In the genomic region with DNA sequence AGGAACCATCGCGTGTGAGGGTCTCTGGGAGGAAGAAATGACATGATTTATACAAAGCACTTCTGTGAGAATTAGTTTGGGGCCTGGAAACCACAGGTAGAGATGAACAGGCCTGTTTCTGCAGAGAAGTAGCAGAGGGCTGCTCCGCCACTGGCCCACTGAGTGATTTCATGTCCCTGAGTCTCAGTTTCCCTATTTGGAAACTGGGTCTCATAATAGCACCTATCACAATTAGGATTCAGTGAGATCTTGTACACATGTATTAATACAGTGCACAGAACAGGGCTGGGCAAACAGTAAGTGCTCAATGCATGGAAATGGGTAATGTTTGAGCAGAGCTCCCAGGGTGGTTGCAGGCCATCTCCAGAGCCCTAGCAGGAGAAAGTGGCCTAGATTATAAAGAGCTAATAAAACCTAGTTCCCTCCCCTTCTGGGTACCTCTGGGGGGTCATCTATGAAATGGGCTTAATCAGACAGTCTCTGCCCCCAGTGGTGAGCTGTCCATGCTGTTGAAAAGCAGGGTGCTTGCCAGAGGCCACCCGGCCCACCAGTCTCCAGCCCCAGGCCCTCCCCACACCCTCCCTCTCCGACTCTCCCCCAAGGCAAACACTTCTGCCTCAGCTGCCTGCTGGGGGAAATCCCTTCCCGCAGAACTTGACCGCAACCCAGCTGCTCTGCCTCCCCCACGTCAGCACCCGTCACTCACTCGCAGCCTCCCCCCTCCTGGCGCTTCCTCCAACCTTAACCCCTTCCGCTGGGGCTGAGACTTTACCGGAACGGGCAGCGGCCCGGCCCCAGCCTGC, we compare ENCODE assay signal across 1 cellular context.
TF ChIP-seq lines count a peak whose summit lies in the region.

No MANE protein-coding gene starts in this region.

TF ChIP-seq in HepG2, 621 proteins besides CTCF, POLR2A, EP300 and RAD21 (continues in another document):
- TF ChIP-seq ZNF746 (CRISPR knock-in tag; IDR thresholded peaks at IDR 0.05) (peak; percentile 85), HNRNPLL (IDR thresholded peaks at IDR 0.05; ENCODE audit: low read depth, low read length, poor library complexity, severe bottlenecking) (peak; percentile 18), ZNF652 (CRISPR knock-in tag; IDR thresholded peaks at IDR 0.05; ENCODE audit: borderline replicate concordance, low read depth) (peak; percentile 93), ZSCAN21 (CRISPR knock-in tag; IDR thresholded peaks at IDR 0.05; ENCODE audit: borderline replicate concordance) (peak; percentile 54; the same call in 1 of the 2 replicates), ZNF7 (CRISPR knock-in tag; IDR thresholded peaks at IDR 0.05) (no peak), RBM39 (IDR thresholded peaks at IDR 0.05; ENCODE audit: low read depth, low read length, poor library complexity, severe bottlenecking) (no peak), HMG20A (CRISPR knock-in tag; IDR thresholded peaks at IDR 0.05; ENCODE audit: borderline replicate concordance) (no peak), BHLHE40 (IDR thresholded peaks at IDR 0.05; ENCODE audit: low read length) (no peak), ZNF781 (CRISPR knock-in tag; IDR thresholded peaks at IDR 0.05; ENCODE audit: borderline replicate concordance, not compliant biosample characterization) (no peak), ZSCAN25 (CRISPR knock-in tag; IDR thresholded peaks at IDR 0.05) (peak; percentile 52; the same call in 1 of the 2 replicates), TBP (CRISPR knock-in tag; IDR thresholded peaks at IDR 0.05) (no peak), ZNF30 (CRISPR knock-in tag; IDR thresholded peaks at IDR 0.05) (no peak), ZNF773 (CRISPR knock-in tag; IDR thresholded peaks at IDR 0.05; ENCODE audit: borderline replicate concordance) (no peak), MIXL1 (CRISPR knock-in tag; IDR thresholded peaks at IDR 0.05) (no peak), IRF2 (CRISPR knock-in tag; IDR thresholded peaks at IDR 0.05) (no peak), NFKB2 (CRISPR knock-in tag; IDR thresholded peaks at IDR 0.05; ENCODE audit: borderline replicate concordance) (no peak), ZNF839 (CRISPR knock-in tag; IDR thresholded peaks at IDR 0.05; ENCODE audit: borderline replicate concordance) (no peak)
- TF ChIP-seq, protein P1, sequence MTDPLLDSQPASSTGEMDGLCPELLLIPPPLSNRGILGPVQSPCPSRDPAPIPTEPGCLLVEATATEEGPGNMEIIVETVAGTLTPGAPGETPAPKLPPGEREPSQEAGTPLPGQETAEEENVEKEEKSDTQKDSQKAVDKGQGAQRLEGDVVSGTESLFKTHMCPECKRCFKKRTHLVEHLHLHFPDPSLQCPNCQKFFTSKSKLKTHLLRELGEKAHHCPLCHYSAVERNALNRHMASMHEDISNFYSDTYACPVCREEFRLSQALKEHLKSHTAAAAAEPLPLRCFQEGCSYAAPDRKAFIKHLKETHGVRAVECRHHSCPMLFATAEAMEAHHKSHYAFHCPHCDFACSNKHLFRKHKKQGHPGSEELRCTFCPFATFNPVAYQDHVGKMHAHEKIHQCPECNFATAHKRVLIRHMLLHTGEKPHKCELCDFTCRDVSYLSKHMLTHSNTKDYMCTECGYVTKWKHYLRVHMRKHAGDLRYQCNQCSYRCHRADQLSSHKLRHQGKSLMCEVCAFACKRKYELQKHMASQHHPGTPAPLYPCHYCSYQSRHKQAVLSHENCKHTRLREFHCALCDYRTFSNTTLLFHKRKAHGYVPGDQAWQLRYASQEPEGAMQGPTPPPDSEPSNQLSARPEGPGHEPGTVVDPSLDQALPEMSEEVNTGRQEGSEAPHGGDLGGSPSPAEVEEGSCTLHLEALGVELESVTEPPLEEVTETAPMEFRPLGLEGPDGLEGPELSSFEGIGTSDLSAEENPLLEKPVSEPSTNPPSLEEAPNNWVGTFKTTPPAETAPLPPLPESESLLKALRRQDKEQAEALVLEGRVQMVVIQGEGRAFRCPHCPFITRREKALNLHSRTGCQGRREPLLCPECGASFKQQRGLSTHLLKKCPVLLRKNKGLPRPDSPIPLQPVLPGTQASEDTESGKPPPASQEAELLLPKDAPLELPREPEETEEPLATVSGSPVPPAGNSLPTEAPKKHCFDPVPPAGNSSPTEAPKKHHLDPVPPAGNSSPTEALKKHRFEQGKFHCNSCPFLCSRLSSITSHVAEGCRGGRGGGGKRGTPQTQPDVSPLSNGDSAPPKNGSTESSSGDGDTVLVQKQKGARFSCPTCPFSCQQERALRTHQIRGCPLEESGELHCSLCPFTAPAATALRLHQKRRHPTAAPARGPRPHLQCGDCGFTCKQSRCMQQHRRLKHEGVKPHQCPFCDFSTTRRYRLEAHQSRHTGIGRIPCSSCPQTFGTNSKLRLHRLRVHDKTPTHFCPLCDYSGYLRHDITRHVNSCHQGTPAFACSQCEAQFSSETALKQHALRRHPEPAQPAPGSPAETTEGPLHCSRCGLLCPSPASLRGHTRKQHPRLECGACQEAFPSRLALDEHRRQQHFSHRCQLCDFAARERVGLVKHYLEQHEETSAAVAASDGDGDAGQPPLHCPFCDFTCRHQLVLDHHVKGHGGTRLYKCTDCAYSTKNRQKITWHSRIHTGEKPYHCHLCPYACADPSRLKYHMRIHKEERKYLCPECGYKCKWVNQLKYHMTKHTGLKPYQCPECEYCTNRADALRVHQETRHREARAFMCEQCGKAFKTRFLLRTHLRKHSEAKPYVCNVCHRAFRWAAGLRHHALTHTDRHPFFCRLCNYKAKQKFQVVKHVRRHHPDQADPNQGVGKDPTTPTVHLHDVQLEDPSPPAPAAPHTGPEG (CRISPR knock-in tag; IDR thresholded peaks at IDR 0.05): no peak
- TF ChIP-seq, protein P2, sequence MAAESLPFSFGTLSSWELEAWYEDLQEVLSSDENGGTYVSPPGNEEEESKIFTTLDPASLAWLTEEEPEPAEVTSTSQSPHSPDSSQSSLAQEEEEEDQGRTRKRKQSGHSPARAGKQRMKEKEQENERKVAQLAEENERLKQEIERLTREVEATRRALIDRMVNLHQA (CRISPR knock-in tag; IDR thresholded peaks at IDR 0.05): no peak
- TF ChIP-seq, protein P3, sequence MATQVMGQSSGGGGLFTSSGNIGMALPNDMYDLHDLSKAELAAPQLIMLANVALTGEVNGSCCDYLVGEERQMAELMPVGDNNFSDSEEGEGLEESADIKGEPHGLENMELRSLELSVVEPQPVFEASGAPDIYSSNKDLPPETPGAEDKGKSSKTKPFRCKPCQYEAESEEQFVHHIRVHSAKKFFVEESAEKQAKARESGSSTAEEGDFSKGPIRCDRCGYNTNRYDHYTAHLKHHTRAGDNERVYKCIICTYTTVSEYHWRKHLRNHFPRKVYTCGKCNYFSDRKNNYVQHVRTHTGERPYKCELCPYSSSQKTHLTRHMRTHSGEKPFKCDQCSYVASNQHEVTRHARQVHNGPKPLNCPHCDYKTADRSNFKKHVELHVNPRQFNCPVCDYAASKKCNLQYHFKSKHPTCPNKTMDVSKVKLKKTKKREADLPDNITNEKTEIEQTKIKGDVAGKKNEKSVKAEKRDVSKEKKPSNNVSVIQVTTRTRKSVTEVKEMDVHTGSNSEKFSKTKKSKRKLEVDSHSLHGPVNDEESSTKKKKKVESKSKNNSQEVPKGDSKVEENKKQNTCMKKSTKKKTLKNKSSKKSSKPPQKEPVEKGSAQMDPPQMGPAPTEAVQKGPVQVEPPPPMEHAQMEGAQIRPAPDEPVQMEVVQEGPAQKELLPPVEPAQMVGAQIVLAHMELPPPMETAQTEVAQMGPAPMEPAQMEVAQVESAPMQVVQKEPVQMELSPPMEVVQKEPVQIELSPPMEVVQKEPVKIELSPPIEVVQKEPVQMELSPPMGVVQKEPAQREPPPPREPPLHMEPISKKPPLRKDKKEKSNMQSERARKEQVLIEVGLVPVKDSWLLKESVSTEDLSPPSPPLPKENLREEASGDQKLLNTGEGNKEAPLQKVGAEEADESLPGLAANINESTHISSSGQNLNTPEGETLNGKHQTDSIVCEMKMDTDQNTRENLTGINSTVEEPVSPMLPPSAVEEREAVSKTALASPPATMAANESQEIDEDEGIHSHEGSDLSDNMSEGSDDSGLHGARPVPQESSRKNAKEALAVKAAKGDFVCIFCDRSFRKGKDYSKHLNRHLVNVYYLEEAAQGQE (IDR thresholded peaks at IDR 0.05; ENCODE audit: borderline replicate concordance in 1 of 2, low read depth in 1 of 2, low read length in 2 of 2): no peak
- TF ChIP-seq, protein P4, sequence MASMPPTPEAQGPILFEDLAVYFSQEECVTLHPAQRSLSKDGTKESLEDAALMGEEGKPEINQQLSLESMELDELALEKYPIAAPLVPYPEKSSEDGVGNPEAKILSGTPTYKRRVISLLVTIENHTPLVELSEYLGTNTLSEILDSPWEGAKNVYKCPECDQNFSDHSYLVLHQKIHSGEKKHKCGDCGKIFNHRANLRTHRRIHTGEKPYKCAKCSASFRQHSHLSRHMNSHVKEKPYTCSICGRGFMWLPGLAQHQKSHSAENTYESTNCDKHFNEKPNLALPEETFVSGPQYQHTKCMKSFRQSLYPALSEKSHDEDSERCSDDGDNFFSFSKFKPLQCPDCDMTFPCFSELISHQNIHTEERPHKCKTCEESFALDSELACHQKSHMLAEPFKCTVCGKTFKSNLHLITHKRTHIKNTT (CRISPR knock-in tag; IDR thresholded peaks at IDR 0.05): no peak
- TF ChIP-seq, protein P5, sequence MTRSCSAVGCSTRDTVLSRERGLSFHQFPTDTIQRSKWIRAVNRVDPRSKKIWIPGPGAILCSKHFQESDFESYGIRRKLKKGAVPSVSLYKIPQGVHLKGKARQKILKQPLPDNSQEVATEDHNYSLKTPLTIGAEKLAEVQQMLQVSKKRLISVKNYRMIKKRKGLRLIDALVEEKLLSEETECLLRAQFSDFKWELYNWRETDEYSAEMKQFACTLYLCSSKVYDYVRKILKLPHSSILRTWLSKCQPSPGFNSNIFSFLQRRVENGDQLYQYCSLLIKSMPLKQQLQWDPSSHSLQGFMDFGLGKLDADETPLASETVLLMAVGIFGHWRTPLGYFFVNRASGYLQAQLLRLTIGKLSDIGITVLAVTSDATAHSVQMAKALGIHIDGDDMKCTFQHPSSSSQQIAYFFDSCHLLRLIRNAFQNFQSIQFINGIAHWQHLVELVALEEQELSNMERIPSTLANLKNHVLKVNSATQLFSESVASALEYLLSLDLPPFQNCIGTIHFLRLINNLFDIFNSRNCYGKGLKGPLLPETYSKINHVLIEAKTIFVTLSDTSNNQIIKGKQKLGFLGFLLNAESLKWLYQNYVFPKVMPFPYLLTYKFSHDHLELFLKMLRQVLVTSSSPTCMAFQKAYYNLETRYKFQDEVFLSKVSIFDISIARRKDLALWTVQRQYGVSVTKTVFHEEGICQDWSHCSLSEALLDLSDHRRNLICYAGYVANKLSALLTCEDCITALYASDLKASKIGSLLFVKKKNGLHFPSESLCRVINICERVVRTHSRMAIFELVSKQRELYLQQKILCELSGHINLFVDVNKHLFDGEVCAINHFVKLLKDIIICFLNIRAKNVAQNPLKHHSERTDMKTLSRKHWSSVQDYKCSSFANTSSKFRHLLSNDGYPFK (CRISPR knock-in tag; IDR thresholded peaks at IDR 0.05; ENCODE audit: borderline replicate concordance): no peak
- TF ChIP-seq, protein P6, sequence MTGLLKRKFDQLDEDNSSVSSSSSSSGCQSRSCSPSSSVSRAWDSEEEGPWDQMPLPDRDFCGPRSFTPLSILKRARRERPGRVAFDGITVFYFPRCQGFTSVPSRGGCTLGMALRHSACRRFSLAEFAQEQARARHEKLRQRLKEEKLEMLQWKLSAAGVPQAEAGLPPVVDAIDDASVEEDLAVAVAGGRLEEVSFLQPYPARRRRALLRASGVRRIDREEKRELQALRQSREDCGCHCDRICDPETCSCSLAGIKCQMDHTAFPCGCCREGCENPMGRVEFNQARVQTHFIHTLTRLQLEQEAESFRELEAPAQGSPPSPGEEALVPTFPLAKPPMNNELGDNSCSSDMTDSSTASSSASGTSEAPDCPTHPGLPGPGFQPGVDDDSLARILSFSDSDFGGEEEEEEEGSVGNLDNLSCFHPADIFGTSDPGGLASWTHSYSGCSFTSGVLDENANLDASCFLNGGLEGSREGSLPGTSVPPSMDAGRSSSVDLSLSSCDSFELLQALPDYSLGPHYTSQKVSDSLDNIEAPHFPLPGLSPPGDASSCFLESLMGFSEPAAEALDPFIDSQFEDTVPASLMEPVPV (CRISPR knock-in tag; IDR thresholded peaks at IDR 0.05): no peak
- TF ChIP-seq, protein P7, sequence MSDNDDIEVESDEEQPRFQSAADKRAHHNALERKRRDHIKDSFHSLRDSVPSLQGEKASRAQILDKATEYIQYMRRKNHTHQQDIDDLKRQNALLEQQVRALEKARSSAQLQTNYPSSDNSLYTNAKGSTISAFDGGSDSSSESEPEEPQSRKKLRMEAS (IDR thresholded peaks at IDR 0.05): no peak
- TF ChIP-seq, protein P8, sequence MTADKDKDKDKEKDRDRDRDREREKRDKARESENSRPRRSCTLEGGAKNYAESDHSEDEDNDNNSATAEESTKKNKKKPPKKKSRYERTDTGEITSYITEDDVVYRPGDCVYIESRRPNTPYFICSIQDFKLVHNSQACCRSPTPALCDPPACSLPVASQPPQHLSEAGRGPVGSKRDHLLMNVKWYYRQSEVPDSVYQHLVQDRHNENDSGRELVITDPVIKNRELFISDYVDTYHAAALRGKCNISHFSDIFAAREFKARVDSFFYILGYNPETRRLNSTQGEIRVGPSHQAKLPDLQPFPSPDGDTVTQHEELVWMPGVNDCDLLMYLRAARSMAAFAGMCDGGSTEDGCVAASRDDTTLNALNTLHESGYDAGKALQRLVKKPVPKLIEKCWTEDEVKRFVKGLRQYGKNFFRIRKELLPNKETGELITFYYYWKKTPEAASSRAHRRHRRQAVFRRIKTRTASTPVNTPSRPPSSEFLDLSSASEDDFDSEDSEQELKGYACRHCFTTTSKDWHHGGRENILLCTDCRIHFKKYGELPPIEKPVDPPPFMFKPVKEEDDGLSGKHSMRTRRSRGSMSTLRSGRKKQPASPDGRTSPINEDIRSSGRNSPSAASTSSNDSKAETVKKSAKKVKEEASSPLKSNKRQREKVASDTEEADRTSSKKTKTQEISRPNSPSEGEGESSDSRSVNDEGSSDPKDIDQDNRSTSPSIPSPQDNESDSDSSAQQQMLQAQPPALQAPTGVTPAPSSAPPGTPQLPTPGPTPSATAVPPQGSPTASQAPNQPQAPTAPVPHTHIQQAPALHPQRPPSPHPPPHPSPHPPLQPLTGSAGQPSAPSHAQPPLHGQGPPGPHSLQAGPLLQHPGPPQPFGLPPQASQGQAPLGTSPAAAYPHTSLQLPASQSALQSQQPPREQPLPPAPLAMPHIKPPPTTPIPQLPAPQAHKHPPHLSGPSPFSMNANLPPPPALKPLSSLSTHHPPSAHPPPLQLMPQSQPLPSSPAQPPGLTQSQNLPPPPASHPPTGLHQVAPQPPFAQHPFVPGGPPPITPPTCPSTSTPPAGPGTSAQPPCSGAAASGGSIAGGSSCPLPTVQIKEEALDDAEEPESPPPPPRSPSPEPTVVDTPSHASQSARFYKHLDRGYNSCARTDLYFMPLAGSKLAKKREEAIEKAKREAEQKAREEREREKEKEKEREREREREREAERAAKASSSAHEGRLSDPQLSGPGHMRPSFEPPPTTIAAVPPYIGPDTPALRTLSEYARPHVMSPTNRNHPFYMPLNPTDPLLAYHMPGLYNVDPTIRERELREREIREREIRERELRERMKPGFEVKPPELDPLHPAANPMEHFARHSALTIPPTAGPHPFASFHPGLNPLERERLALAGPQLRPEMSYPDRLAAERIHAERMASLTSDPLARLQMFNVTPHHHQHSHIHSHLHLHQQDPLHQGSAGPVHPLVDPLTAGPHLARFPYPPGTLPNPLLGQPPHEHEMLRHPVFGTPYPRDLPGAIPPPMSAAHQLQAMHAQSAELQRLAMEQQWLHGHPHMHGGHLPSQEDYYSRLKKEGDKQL (CRISPR knock-in tag; IDR thresholded peaks at IDR 0.05; ENCODE audit: low read depth): no peak
